16 cellular contexts compared by ENCODE assay signal in genomic region chr5:10123254-10123989, GRCh38.
DNase-seq lines count a peak whose midpoint lies in the region; ATAC-seq and TF ChIP-seq lines count a peak whose summit lies in the region.
"Had no signal": no experiment of that assay in that cellular context is flagged by ENCODE, and none has a peak within 500 bp of the region (broad histone marks: within the 10 kb centered on the region; RNA-seq: fewer than 3 reads in every experiment).

No MANE protein-coding gene starts in this region.

- TF ChIP-seq RAD21 in SK-N-SH (IDR thresholded peaks at IDR 0.05; ENCODE audit: low read length): no peak

- H4K20me1 ChIP-seq in SK-N-SH (ENCODE audit: insufficient read depth): no peaks in the 10 kb centered on the region

- H3K36me3 Mint-ChIP-seq in type B pancreatic cell: no peaks in the 10 kb centered on the region

- no peak overlapping the region for H3K4me3 Mint-ChIP-seq in type B pancreatic cell

- 49 to 73% (median 55%) methylated on average over 7 of the region's 7 CpGs for WGBS in heart left ventricle, 4 donors
- WGBS in SK-N-SH (ENCODE audit: low lambda C conversion rate): 57% methylated on average over 3 of the region's 7 CpGs

- H3K9me2 ChIP-seq in SK-N-SH: no peaks in the 10 kb centered on the region

- no peaks in the 10 kb centered on the region for H3K4me1 Mint-ChIP-seq in type B pancreatic cell (ENCODE audit: unreplicated experiment)

- CTCF ChIA-PET in SK-N-SH (lab: Yijun Ruan, JAX): no interaction called here

- H3K4me1 ChIP-seq in heart left ventricle: peaks cover 0 to 10% (median 2%) of the 10 kb centered on the region in 12 donors
- no peaks in the 10 kb centered on the region for H3K4me1 ChIP-seq in right atrium auricular region
- no peaks in the 10 kb centered on the region; a peak in 1 of 4 replicates for H3K4me1 ChIP-seq in SK-N-SH (ENCODE audit: control insufficient read depth in 1 of 2, insufficient read depth in 2 of 2, low read depth in 1 of 2, low read length in 1 of 2)
- no peaks in the 10 kb centered on the region for H3K4me1 ChIP-seq in effector memory CD4-positive, alpha-beta T cell (ENCODE audit: control insufficient read depth, insufficient read depth, low read length, poor library complexity, severe bottlenecking)

- H3K9me3 Mint-ChIP-seq in type B pancreatic cell: peaks cover 5% of the 10 kb centered on the region

- H3K27ac ChIP-seq in heart left ventricle (peak overlapping the region in 4 of 12 donors; percentile 17 to 51 (median 26)), right atrium auricular region (no peak overlapping the region), cingulate gyrus (ENCODE audit: low read depth, low read length) (peak overlapping the region; percentile 97), SK-N-SH (ENCODE audit: low read depth in 2 of 2, low read length in 1 of 2) (no peak overlapping the region)
- no peak overlapping the region for H3K27ac ChIP-seq in effector memory CD4-positive, alpha-beta T cell (ENCODE audit: insufficient read depth, low read length, poor library complexity, severe bottlenecking)

- no peak overlapping the region for H3K4me3 ChIP-seq in heart left ventricle
- no peak overlapping the region for H3K4me3 ChIP-seq in right atrium auricular region
- H3K4me3 ChIP-seq in SK-N-SH (ENCODE audit: low read depth in 2 of 2, low read length in 1 of 2): no peak overlapping the region
- H3K4me3 ChIP-seq in effector memory CD4-positive, alpha-beta T cell (ENCODE audit: insufficient read depth, low read depth, low read length, poor library complexity, severe bottlenecking): no peak overlapping the region

- H3K9me3 ChIP-seq in heart left ventricle: peaks cover 0 to 6% (median 0%) of the 10 kb centered on the region in 12 donors
- H3K9me3 ChIP-seq in right atrium auricular region: no peaks in the 10 kb centered on the region
- H3K9me3 ChIP-seq in SK-N-SH: no peaks in the 10 kb centered on the region
- H3K9me3 ChIP-seq in effector memory CD4-positive, alpha-beta T cell (ENCODE audit: control insufficient read depth, low read length): no peaks in the 10 kb centered on the region

- intact Hi-C loops in heart left ventricle (cut with DNase I): no loop called here

- H3K36me3 ChIP-seq in heart left ventricle: no peaks in the 10 kb centered on the region
- no peaks in the 10 kb centered on the region for H3K36me3 ChIP-seq in right atrium auricular region
- no peaks in the 10 kb centered on the region for H3K36me3 ChIP-seq in SK-N-SH (replicated peaks in 1 of 2; ENCODE audit: control insufficient read depth in 1 of 2, insufficient read depth in 2 of 2, low read length in 1 of 2)
- no peaks in the 10 kb centered on the region for H3K36me3 ChIP-seq in effector memory CD4-positive, alpha-beta T cell (ENCODE audit: control insufficient read depth, insufficient read depth, low read length)

- H3K27ac Mint-ChIP-seq in type B pancreatic cell: no peak overlapping the region

- DNase-seq in heart left ventricle: no peak
- DNase-seq in right atrium auricular region (ENCODE audit: low spot score): no peak
- DNase-seq in inferior parietal cortex (ENCODE audit: extremely low spot score): peak; percentile 27
- DNase-seq in superior temporal gyrus (ENCODE audit: extremely low spot score): peak; percentile 64
- no peak for DNase-seq in SK-N-SH
- no peak for DNase-seq in effector memory CD4-positive, alpha-beta T cell
- DNase-seq in type B pancreatic cell (ENCODE audit: extremely low spot score, unreplicated experiment): no peak
- DNase-seq: AML-193, COR-L47, KBM-7, NCI-H1436 treated with DMSO at 0.1 percent for 48 hours, NCI-H2029 treated with DMSO at 0.1 percent for 48 hours, NCI-H2171 treated with DMSO at 0.1 percent for 48 hours, NCI-H774, PC-3 had no signal

- ATAC-seq in heart left ventricle: peak in 3 of 4 donors; percentile 31 to 71 (median 50)
- ATAC-seq: PC-3 had no signal

- H2AFZ ChIP-seq in SK-N-SH (ENCODE audit: low read depth): no peak overlapping the region

- POLR2A ChIA-PET in SK-N-SH (lab: Yijun Ruan, JAX): no interaction called here

- H3K79me2 ChIP-seq in SK-N-SH (ENCODE audit: insufficient read depth): no peaks in the 10 kb centered on the region

- no peaks in the 10 kb centered on the region for H3K27me3 Mint-ChIP-seq in type B pancreatic cell

- no peak overlapping the region for H3K4me2 ChIP-seq in SK-N-SH

- TF ChIP-seq CTCF in heart left ventricle (IDR thresholded peaks at IDR 0.05): no peak
- no peak for TF ChIP-seq CTCF in right atrium auricular region (IDR thresholded peaks at IDR 0.05)
- no peak for TF ChIP-seq CTCF in SK-N-SH (IDR thresholded peaks at IDR 0.05)
- no peak for TF ChIP-seq CTCF in type B pancreatic cell (conservative IDR thresholded peaks at IDR 0.05)

- H3K27me3 ChIP-seq in heart left ventricle: no peaks in the 10 kb centered on the region
- no peaks in the 10 kb centered on the region for H3K27me3 ChIP-seq in right atrium auricular region
- no peaks in the 10 kb centered on the region for H3K27me3 ChIP-seq in SK-N-SH (ENCODE audit: insufficient read depth)
- H3K27me3 ChIP-seq in effector memory CD4-positive, alpha-beta T cell (replicated peaks; ENCODE audit: control insufficient read depth, insufficient read depth, low read length, poor library complexity, severe bottlenecking): no peaks in the 10 kb centered on the region

- H3K9ac ChIP-seq in SK-N-SH: no peak overlapping the region

- no peak for TF ChIP-seq EP300 in SK-N-SH (IDR thresholded peaks at IDR 0.05; ENCODE audit: borderline replicate concordance in 1 of 2, low read depth in 1 of 2, low read length in 1 of 2)

- no peaks in the 10 kb centered on the region for H3F3A ChIP-seq in SK-N-SH (replicated peaks; ENCODE audit: insufficient read depth)

- no peak for TF ChIP-seq POLR2A in heart left ventricle (IDR thresholded peaks at IDR 0.05)

TF ChIP-seq in SK-N-SH, 30 proteins besides CTCF, POLR2A, EP300 and RAD21:
- TF ChIP-seq ELF1 (IDR thresholded peaks at IDR 0.05): no peak
- TF ChIP-seq FOXM1 (IDR thresholded peaks at IDR 0.05; ENCODE audit: low read depth): no peak
- no peak for TF ChIP-seq SMC3 (IDR thresholded peaks at IDR 0.05; ENCODE audit: low read depth, low read length)
- no peak for TF ChIP-seq FOXJ3 (CRISPR knock-in tag; IDR thresholded peaks at IDR 0.05)
- no peak for TF ChIP-seq CHD2 (IDR thresholded peaks at IDR 0.05; ENCODE audit: low read length, partially characterized antibody)
- no peak for TF ChIP-seq FOSL2 (IDR thresholded peaks at IDR 0.05; ENCODE audit: borderline replicate concordance, low read depth)
- no peak for TF ChIP-seq USF2 (IDR thresholded peaks at IDR 0.05; ENCODE audit: borderline replicate concordance, low read depth, low read length)
- TF ChIP-seq TEAD4 (IDR thresholded peaks at IDR 0.05; ENCODE audit: borderline replicate concordance, insufficient read depth): no peak
- no peak for TF ChIP-seq YY1 (IDR thresholded peaks at IDR 0.05; ENCODE audit: low read depth)

Comparison
In these comparisons a context has a peak if more than half of its experiments do, and no peak if none do; other contexts are left out.
1. DNase-seq: peak in inferior parietal cortex (single experiment) and superior temporal gyrus (single experiment); none in heart left ventricle (0 of 5), right atrium auricular region (single experiment), SK-N-SH (single experiment), effector memory CD4-positive, alpha-beta T cell (0 of 3) and type B pancreatic cell (single experiment).